In the genomic region with DNA sequence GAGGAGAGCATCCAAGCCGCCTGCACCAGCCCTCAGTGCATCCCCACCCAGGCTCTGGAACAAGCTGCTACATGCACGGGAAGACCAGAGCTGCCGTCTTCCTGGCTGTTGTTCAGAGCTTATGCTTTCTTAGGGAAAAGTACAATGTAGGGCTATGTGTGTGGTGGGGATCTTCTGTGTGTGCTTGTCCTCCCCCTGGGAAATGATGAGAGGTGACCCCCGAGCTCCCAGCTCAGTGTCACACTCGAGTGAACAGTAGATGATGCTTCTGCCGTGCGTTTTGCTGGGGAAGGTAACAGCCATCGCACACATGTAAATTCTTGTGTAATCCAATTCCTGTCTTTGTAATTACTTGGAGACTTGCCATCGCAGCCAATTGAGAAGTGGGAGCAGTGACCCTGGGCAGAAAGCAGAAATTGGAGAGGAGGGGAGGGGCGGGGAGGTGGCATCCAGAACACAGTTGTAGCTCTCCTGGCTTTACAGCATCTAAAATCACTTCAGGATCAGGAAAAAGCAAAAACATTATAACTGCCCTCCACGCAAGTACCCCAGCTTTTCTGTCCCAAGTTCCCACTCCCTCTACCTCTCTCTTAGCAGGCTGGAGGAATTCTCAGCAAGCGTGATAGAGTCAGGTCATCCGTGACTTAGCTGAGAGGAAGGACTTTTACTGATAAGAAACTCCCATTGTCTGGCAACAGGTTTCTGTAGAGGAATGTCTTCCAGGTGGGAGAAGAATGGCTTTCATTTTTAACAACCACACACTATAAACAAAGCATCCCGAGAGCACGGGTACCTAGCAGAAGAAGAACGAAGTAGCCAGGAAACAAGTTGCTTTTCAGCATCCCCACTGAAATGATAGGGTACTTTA, we compare ENCODE assay signal across 10 cellular contexts.
DNase-seq lines count a peak whose midpoint lies in the region; ATAC-seq and TF ChIP-seq lines count a peak whose summit lies in the region.
"Had no signal": no experiment of that assay in that cellular context is flagged by ENCODE, and none has a peak within 500 bp of the region (broad histone marks: within the 10 kb centered on the region; RNA-seq: fewer than 3 reads in every experiment).

No MANE protein-coding gene starts in this region.

- peaks cover 16% of the 10 kb centered on the region for H3K4me1 ChIP-seq in IMR-90 (ENCODE audit: control insufficient read depth, insufficient read depth, low read length)
- H3K4me1 ChIP-seq in endodermal cell (ENCODE audit: control insufficient read depth, insufficient read depth, low read length): peaks cover 14% of the 10 kb centered on the region
- no peaks in the 10 kb centered on the region for H3K4me1 ChIP-seq in prostate gland (replicated peaks)

- H3K9me1 ChIP-seq in IMR-90 (ENCODE audit: insufficient read depth, low read length): peaks cover 19% of the 10 kb centered on the region

- no peak overlapping the region for H2BK5ac ChIP-seq in IMR-90 (ENCODE audit: low read depth, low read length, poor library complexity, severe bottlenecking)

- H2BK15ac ChIP-seq in IMR-90 (ENCODE audit: low read depth, low read length): no peak overlapping the region

- H4K5ac ChIP-seq in IMR-90 (ENCODE audit: low read depth, low read length): no peak overlapping the region; the same call in 1 of the 2 replicates

- H3K9me3 ChIP-seq in IMR-90 (ENCODE audit: control insufficient read depth, insufficient read depth, low read length) (no peaks in the 10 kb centered on the region), endodermal cell (ENCODE audit: control insufficient read depth, low read length) (no peaks in the 10 kb centered on the region), prostate gland (no peaks in the 10 kb centered on the region)
- H3K9me3 ChIP-seq: tibial nerve had no signal

- no peak for TF ChIP-seq RAD21 in IMR-90 (IDR thresholded peaks at IDR 0.05; ENCODE audit: low read length)

- CTCF ChIA-PET in IMR-90 (lab: Yijun Ruan, JAX): interaction anchor here (0.6 kb wide), 1 partner anchor 771 kb away, joined by 3 read pairs; no protein-coding TSS in a partner anchor

- peak overlapping the region; percentile 30; the same call in 1 of the 2 replicates for H2AK5ac ChIP-seq in IMR-90 (ENCODE audit: low read depth, low read length)

- in situ Hi-C loops in IMR-90 (cut with MboI; ENCODE audit: low sequenced_read_pairs): no loop called here

- peaks cover 69% of the 10 kb centered on the region for H3K36me3 Mint-ChIP-seq in endodermal cell (ENCODE audit: low read depth)

- WGBS in IMR-90 (ENCODE audit: extremely low coverage in 2 of 2, insufficient read length in 1 of 2), 2 experiments: no CpG with 5 or more reads among the region's 16 CpGs
- WGBS in endodermal cell (ENCODE audit: insufficient coverage in 1 of 2, insufficient read length in 1 of 2), 2 experiments: 73 to 76% methylated on average over 8 to 16 of the region's 16 CpGs
- WGBS in prostate gland: 25% methylated on average over 16 of the region's 16 CpGs

- H3K4me2 ChIP-seq in IMR-90 (ENCODE audit: low read depth, low read length): peak overlapping the region; percentile 35; the same call in 1 of the 2 replicates

- intact Hi-C loops in IMR-90 (cut with micrococcal nuclease) (no loop called here), prostate gland (cut with DNase I) (no loop called here)

- dilution Hi-C loops in IMR-90 (cut with HindIII; ENCODE audit: low sequenced_read_pairs, unreplicated experiment): no loop called here

- H3K27me3 ChIP-seq in IMR-90 (ENCODE audit: control insufficient read depth, insufficient read depth, low read length) (no peaks in the 10 kb centered on the region), endodermal cell (ENCODE audit: control insufficient read depth, insufficient read depth, low read length, poor library complexity, severe bottlenecking) (no peaks in the 10 kb centered on the region), prostate gland (replicated peaks; ENCODE audit: insufficient read depth) (no peaks in the 10 kb centered on the region)
- H3K27me3 ChIP-seq: tibial nerve had no signal

- no peak overlapping the region for H2BK120ac ChIP-seq in IMR-90 (ENCODE audit: low read depth, low read length)

- ATAC-seq in IMR-90 (ENCODE audit: low read depth) (peak; percentile 33; the same call in 1 of the 2 replicates), HG03342 (IDR thresholded peaks at IDR 0.05; ENCODE audit: unreplicated experiment) (no peak), GM19467 (IDR thresholded peaks at IDR 0.05; ENCODE audit: unreplicated experiment) (no peak)

- H3K4ac ChIP-seq in IMR-90 (ENCODE audit: low read depth, low read length): peak overlapping the region; percentile 48; the same call in 1 of the 2 replicates

- H3K4me3 Mint-ChIP-seq in endodermal cell: no peak overlapping the region

- no peaks in the 10 kb centered on the region for H3K9me3 Mint-ChIP-seq in endodermal cell

- H3K36me3 ChIP-seq in IMR-90 (ENCODE audit: control insufficient read depth, insufficient read depth, low read length): peaks cover 8% of the 10 kb centered on the region; the same call in 1 of the 2 replicates
- peaks cover 61% of the 10 kb centered on the region for H3K36me3 ChIP-seq in endodermal cell (ENCODE audit: control insufficient read depth, insufficient read depth, low read length)
- no peaks in the 10 kb centered on the region for H3K36me3 ChIP-seq in prostate gland
- H3K36me3 ChIP-seq: tibial nerve had no signal

- H3K27me3 Mint-ChIP-seq in endodermal cell (ENCODE audit: insufficient read depth): no peaks in the 10 kb centered on the region

- no TSS peak for BruUV-seq in IMR-90 (replicated peaks; lab: Mats Ljungman, UMichigan)

- no peak overlapping the region for H3K4me3 ChIP-seq in IMR-90 (ENCODE audit: insufficient read depth, low read depth, low read length)
- H3K4me3 ChIP-seq in endodermal cell (ENCODE audit: low read length): peak overlapping the region; percentile 31
- H3K4me3 ChIP-seq in prostate gland: no peak overlapping the region
- H3K4me3 ChIP-seq: tibial nerve had no signal

- TF ChIP-seq CTCF in IMR-90 (conservative IDR thresholded peaks at IDR 0.05; ENCODE audit: low read depth, low read length) (no peak), endodermal cell (conservative IDR thresholded peaks at IDR 0.05) (no peak), prostate gland (IDR thresholded peaks at IDR 0.05) (no peak)

- H3K14ac ChIP-seq in IMR-90 (replicated peaks; ENCODE audit: low read depth, low read length): no peak overlapping the region; the same call in none of the 2 replicates

- H4K20me1 ChIP-seq in IMR-90 (ENCODE audit: insufficient read depth, low read length): peaks cover 7% of the 10 kb centered on the region; the same call in 1 of the 2 replicates

- no peak overlapping the region; the same call in 1 of the 2 replicates for H3K56ac ChIP-seq in IMR-90 (ENCODE audit: extremely low read depth, insufficient read depth, low read length)

- H4K91ac ChIP-seq in IMR-90 (ENCODE audit: insufficient read depth, low read depth, low read length): no peak overlapping the region

- peak overlapping the region in 1 of 2 experiments; percentile 49; a peak in 1 of 4 replicates for H4K8ac ChIP-seq in IMR-90 (ENCODE audit: low read depth in 2 of 2, low read length in 2 of 2)

- POLR2A ChIA-PET in IMR-90 (lab: Charles Lee; ENCODE audit: unreplicated experiment): no interaction called here

- H2AK9ac ChIP-seq in IMR-90 (replicated peaks; ENCODE audit: low read depth, low read length, poor library complexity): no peak overlapping the region

- H3K4me1 Mint-ChIP-seq in endodermal cell: peaks cover 47% of the 10 kb centered on the region

- H3K27ac Mint-ChIP-seq in endodermal cell: peak overlapping the region; percentile 35

- no peak overlapping the region; the same call in 1 of the 2 replicates for H2BK20ac ChIP-seq in IMR-90 (ENCODE audit: low read depth, low read length)

- H3K27ac ChIP-seq in IMR-90 (ENCODE audit: insufficient read depth, low read length): no peak overlapping the region
- H3K27ac ChIP-seq in endodermal cell (ENCODE audit: low read depth, low read length): no peak overlapping the region
- no peak overlapping the region for H3K27ac ChIP-seq in prostate gland
- H3K27ac ChIP-seq: tibial nerve had no signal

- peaks cover 32 to 52% of the 10 kb centered on the region in 2 experiments for H3K79me1 ChIP-seq in IMR-90 (ENCODE audit: low read depth in 1 of 2, low read length in 2 of 2)

- H2AFZ ChIP-seq in IMR-90 (replicated peaks; ENCODE audit: low read length, poor library complexity): peak overlapping the region; percentile 18

- H3K23ac ChIP-seq in IMR-90 (ENCODE audit: low read depth, low read length): peak overlapping the region; percentile 73

- DNase-seq in IMR-90: peak; percentile 43
- peak; percentile 20 for DNase-seq in NCI-H69 (lab: John Stamatoyannopoulos, UW)
- DNase-seq in endodermal cell: peak; percentile 61
- DNase-seq in prostate gland (ENCODE audit: low spot score): peak; percentile 41
- no peak for DNase-seq in NCI-H146 (lab: John Stamatoyannopoulos, UW)
- DNase-seq in activated T-cell treated with anti-CD3 and anti-CD28 coated beads, Interleukin-2, amount 50 U/mL, for 1 hour: no peak
- DNase-seq: activated CD4-positive, CD25-positive, alpha-beta regulatory T cell had no signal

- TF ChIP-seq POLR2A in IMR-90 (IDR thresholded peaks at IDR 0.05; ENCODE audit: low read depth, low read length) (no peak), prostate gland (IDR thresholded peaks at IDR 0.05) (no peak)

- no peak overlapping the region for H3K18ac ChIP-seq in IMR-90 (ENCODE audit: low read depth, low read length)

- H3K9ac ChIP-seq in IMR-90 (ENCODE audit: low read depth, low read length) (no peak overlapping the region), endodermal cell (ENCODE audit: extremely low read depth, low read length, poor library complexity, severe bottlenecking) (peak overlapping the region; percentile 50)

TF ChIP-seq in IMR-90, 13 proteins besides CTCF, POLR2A, EP300 and RAD21:
- TF ChIP-seq MAZ (IDR thresholded peaks at IDR 0.05; ENCODE audit: borderline replicate concordance, low read depth, low read length) (no peak), RFX5 (IDR thresholded peaks at IDR 0.05; ENCODE audit: low read depth, low read length) (no peak), CEBPB (IDR thresholded peaks at IDR 0.05; ENCODE audit: low read depth, low read length) (peak; percentile 51; the same call in 1 of the 2 replicates)
- TF ChIP-seq, protein P1, sequence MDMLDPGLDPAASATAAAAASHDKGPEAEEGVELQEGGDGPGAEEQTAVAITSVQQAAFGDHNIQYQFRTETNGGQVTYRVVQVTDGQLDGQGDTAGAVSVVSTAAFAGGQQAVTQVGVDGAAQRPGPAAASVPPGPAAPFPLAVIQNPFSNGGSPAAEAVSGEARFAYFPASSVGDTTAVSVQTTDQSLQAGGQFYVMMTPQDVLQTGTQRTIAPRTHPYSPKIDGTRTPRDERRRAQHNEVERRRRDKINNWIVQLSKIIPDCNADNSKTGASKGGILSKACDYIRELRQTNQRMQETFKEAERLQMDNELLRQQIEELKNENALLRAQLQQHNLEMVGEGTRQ (IDR thresholded peaks at IDR 0.05; ENCODE audit: low read depth, low read length): no peak

Comparison
In these comparisons a context has a peak if more than half of its experiments do, and no peak if none do; other contexts are left out.
1. DNase-seq: peak in IMR-90 (single experiment), NCI-H69 (single experiment), endodermal cell (single experiment) and prostate gland (single experiment); none in NCI-H146 (single experiment) and activated T-cell treated with anti-CD3 and anti-CD28 coated beads, Interleukin-2, amount 50 U/mL, for 1 hour (single experiment).